In genomic region chr12:12786371-12786715, GRCh38 we compare ENCODE assay signal across 8 cellular contexts. TPM values are rescaled to one million over a fixed set of nuclear protein-coding genes. Genes with fewer than 3 reads are reported as not detected.
DNase-seq lines count a peak whose midpoint lies in the region; ATAC-seq and TF ChIP-seq lines count a peak whose summit lies in the region.

No MANE protein-coding gene starts in this region.

- ATAC-seq in GM21619 (IDR thresholded peaks at IDR 0.05; ENCODE audit: unreplicated experiment), result peak; percentile 10
- no peak for ATAC-seq in HG03039 (IDR thresholded peaks at IDR 0.05; ENCODE audit: unreplicated experiment)
- ATAC-seq in GM19328 (IDR thresholded peaks at IDR 0.05; ENCODE audit: unreplicated experiment), result no peak

- TF ChIP-seq POLR2A in esophagus squamous epithelium (IDR thresholded peaks at IDR 0.05), result no peak

- no peaks in the 10 kb centered on the region for H3K36me3 ChIP-seq in SJCRH30
- no peaks in the 10 kb centered on the region for H3K36me3 ChIP-seq in esophagus squamous epithelium
- H3K36me3 ChIP-seq in osteoblast (ENCODE audit: insufficient read depth, low read length), result peaks cover 4% of the 10 kb centered on the region

- H3K9me3 ChIP-seq in SJCRH30 (replicated peaks), result no peaks in the 10 kb centered on the region
- no peaks in the 10 kb centered on the region for H3K9me3 ChIP-seq in esophagus squamous epithelium
- no peaks in the 10 kb centered on the region for H3K9me3 ChIP-seq in osteoblast (ENCODE audit: low read depth, low read length)

- no peaks in the 10 kb centered on the region for H4K20me1 ChIP-seq in osteoblast (ENCODE audit: insufficient read depth, low read length)

- peaks cover 16% of the 10 kb centered on the region for H3K79me2 ChIP-seq in osteoblast (ENCODE audit: insufficient read depth, low read length)

- peak overlapping the region; percentile 90 for H3K4me2 ChIP-seq in osteoblast (ENCODE audit: insufficient read depth, low read length)

- WGBS in esophagus squamous epithelium, 2 donors, result 14 to 23% methylated on average over 4 of the region's 4 CpGs

- H3K4me3 ChIP-seq in SJCRH30 (peak overlapping the region; percentile 68), esophagus squamous epithelium (peak overlapping the region; percentile 55 to 84 (median 68)), osteoblast (ENCODE audit: insufficient read depth, low read length) (peak overlapping the region; percentile 75)

- TF ChIP-seq CTCF in 22Rv1 (IDR thresholded peaks at IDR 0.05), result no peak
- no peak for TF ChIP-seq CTCF in esophagus squamous epithelium (IDR thresholded peaks at IDR 0.05)
- no peak for TF ChIP-seq CTCF in osteoblast (IDR thresholded peaks at IDR 0.05; ENCODE audit: extremely low read depth, low read depth, low read length)

- DNase-seq in SJCRH30 (no peak), esophagus squamous epithelium (lab: John Stamatoyannopoulos, UW) (no peak), osteoblast (ENCODE audit: insufficient read length, low spot score, missing footprints) (no peak), NCI-H128 (lab: John Stamatoyannopoulos, UW; ENCODE audit: unreplicated experiment) (no peak)

- H2AFZ ChIP-seq in osteoblast (ENCODE audit: low read length), result peak overlapping the region; percentile 91

- peaks cover 16% of the 10 kb centered on the region; the same call in 1 of the 2 replicates for H3K4me1 ChIP-seq in SJCRH30
- H3K4me1 ChIP-seq in esophagus squamous epithelium, result peaks cover 14 to 44% (median 15%) of the 10 kb centered on the region in 3 donors
- peaks cover 39% of the 10 kb centered on the region for H3K4me1 ChIP-seq in osteoblast (ENCODE audit: insufficient read depth, low read length)

- no peaks in the 10 kb centered on the region for H3K27me3 ChIP-seq in SJCRH30
- H3K27me3 ChIP-seq in esophagus squamous epithelium, result no peaks in the 10 kb centered on the region
- H3K27me3 ChIP-seq in osteoblast (ENCODE audit: insufficient read depth, low read length), result no peaks in the 10 kb centered on the region

- H3K27ac ChIP-seq in 22Rv1 (peak overlapping the region; percentile 55), SJCRH30 (peak overlapping the region; percentile 50; the same call in 1 of the 2 replicates), esophagus squamous epithelium (peak overlapping the region; percentile 84 to 96 (median 92)), osteoblast (ENCODE audit: low read depth, low read length) (peak overlapping the region; percentile 92)

- intact Hi-C loops in esophagus squamous epithelium (cut with DNase I), result no loop called here

RNA-seq across cellular contexts. Expression of gene APOLD1, which starts 0.9 kb away (rescaled TPM):
- total RNA-seq in SJCRH30 (2014; rRNA removed; shearing (Covaris generic)), result 2.0 and 2.1 TPM in 2 replicates
- 10 to 100 TPM in 1 of 4 donors, 1 to 10 TPM in 3; 2.5 to 14.1 (median 6.8) TPM for total RNA-seq in esophagus squamous epithelium
- 3.2 and 3.3 TPM in 2 replicates for total RNA-seq in osteoblast

RNA-seq across cellular contexts. Expression of gene DDX47, which starts 26.8 kb away (rescaled TPM):
- 86.8 and 98.2 TPM in 2 replicates for total RNA-seq in SJCRH30 (2014; rRNA removed; shearing (Covaris generic))
- 10 to 100 TPM; 40.6 to 67.9 (median 55.3) TPM for total RNA-seq in esophagus squamous epithelium
- total RNA-seq in osteoblast, result 60.8 and 63.6 TPM in 2 replicates
